In the genomic region with DNA sequence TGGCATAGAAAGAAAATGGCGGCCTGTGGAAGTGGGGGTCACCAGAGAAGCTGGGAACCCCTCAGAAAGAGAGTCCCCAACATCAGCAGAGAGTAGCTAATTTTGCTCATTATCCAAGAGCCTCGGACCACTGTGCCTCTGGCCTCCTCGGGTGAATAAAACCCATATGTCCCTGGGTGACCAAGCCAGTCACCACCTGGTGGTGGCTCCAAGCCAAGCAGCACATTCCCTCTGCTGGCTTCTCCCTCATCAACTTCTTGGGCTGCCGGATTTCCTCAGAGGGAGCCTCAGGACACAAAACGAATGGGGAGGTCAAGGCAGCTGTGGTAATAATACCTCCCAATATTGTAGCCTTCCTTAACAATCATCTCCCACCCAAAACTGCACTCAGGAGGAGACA, we compare ENCODE assay signal across 1 cellular context.
TF ChIP-seq lines count a peak whose summit lies in the region.

No MANE protein-coding gene starts in this region.

TF ChIP-seq in H1, 55 proteins besides CTCF, POLR2A, EP300 and RAD21:
- TF ChIP-seq GTF2F1 (IDR thresholded peaks at IDR 0.05; ENCODE audit: borderline replicate concordance, low read depth, low read length) = no peak
